ENCODE assay signal across 20 cellular contexts in genomic region chr18:55534996-55535395, GRCh38. TPM values are rescaled to one million over a fixed set of nuclear protein-coding genes. Genes with fewer than 3 reads are reported as not detected.
A peak's percentile ranks its signal among the peaks of the same experiment; 100 is the strongest.
DNase-seq lines count a peak whose midpoint lies in the region; ATAC-seq, FAIRE-seq and TF ChIP-seq lines count a peak whose summit lies in the region.
"Had no signal": no experiment of that assay in that cellular context is flagged by ENCODE, and none has a peak within 500 bp of the region (broad histone marks: within the 10 kb centered on the region; RNA-seq: fewer than 3 reads in every experiment).

No MANE protein-coding gene starts in this region.

- in situ Hi-C loops in ACHN (cut with HindIII; ENCODE audit: low pct_ligation_motif_present, low pct_unique_long_range_greater_than_20kb, low sequenced_read_pairs) = no loop called here

- peak overlapping the region; percentile 64; the same call in 1 of the 2 replicates for H3K27ac ChIP-seq in MM.1S (ENCODE audit: low read length)
- H3K27ac ChIP-seq: PC-9 had no signal

- H3K27me3 ChIP-seq in MM.1S (replicated peaks; ENCODE audit: insufficient read depth, low read length) = no peaks in the 10 kb centered on the region
- H3K27me3 ChIP-seq in MG63 = no peaks in the 10 kb centered on the region
- H3K27me3 ChIP-seq in Caco-2 (replicated peaks; ENCODE audit: control insufficient read depth, insufficient read depth, low read length) = no peaks in the 10 kb centered on the region

- H3K4me2 ChIP-seq in MM.1S (ENCODE audit: low read depth, low read length) = peak overlapping the region; percentile 57
- H3K4me2 ChIP-seq: PC-9 had no signal

- intact Hi-C loops in activated B cell treated with CpG ODN at 0.5 μM for 24 hours (cut with micrococcal nuclease) (no loop called here), Caco-2 (cut with micrococcal nuclease; ENCODE audit: unreplicated experiment) (no loop called here)

- POLR2A ChIA-PET in activated B cell treated with CpG ODN at 0.5 μM for 24 hours (lab: Charles Lee) (no interaction called here), Caco-2 (lab: Charles Lee) (no interaction called here)

- no peaks in the 10 kb centered on the region for H3K36me3 ChIP-seq in MM.1S (replicated peaks; ENCODE audit: insufficient read depth, low read length)
- H3K36me3 ChIP-seq in MG63 = no peaks in the 10 kb centered on the region; the same call in 1 of the 2 replicates
- no peaks in the 10 kb centered on the region for H3K36me3 ChIP-seq in Caco-2 (ENCODE audit: control insufficient read depth, insufficient read depth, low read length)

- CTCF ChIA-PET in activated B cell treated with CpG ODN at 0.5 μM for 24 hours (lab: Charles Lee) (no interaction called here), Caco-2 (lab: Charles Lee) (no interaction called here)

- H2AFZ ChIP-seq in MM.1S (ENCODE audit: low read length) = no peak overlapping the region
- H2AFZ ChIP-seq: PC-9 had no signal

- no peaks in the 10 kb centered on the region for H4K20me1 ChIP-seq in MM.1S (ENCODE audit: insufficient read depth, low read length)

- no TSS peak for BruUV-seq in Caco-2 (replicated peaks; lab: Mats Ljungman, UMichigan)

- DNase-seq in GM12891 (ENCODE audit: insufficient read length, low spot score) = no peak
- no peak for DNase-seq in MM.1S
- no peak for DNase-seq in activated B cell treated with CpG ODN at 0.5 μM for 24 hours
- DNase-seq in fibroblast of mammary gland (ENCODE audit: low read depth) = peak; percentile 31
- DNase-seq in MG63 = no peak
- no peak for DNase-seq in ACHN
- DNase-seq in Caco-2 = no peak
- DNase-seq in HuH-7 (ENCODE audit: low spot score) = no peak
- DNase-seq: CD4-positive, CD25-positive, alpha-beta regulatory T cell; DMS79; GOT3; NCI-H1105; NCI-H146; NCI-H2081; NCI-H2171 treated with DMSO at 0.1 percent for 48 hours; NCI-H524 treated with DMSO at 0.1 percent for 48 hours; PC-9; RPMI8226; SHP77 had no signal

- H3K9me3 ChIP-seq in MM.1S (replicated peaks; ENCODE audit: insufficient read depth, low read length) = no peaks in the 10 kb centered on the region
- peaks cover 10% of the 10 kb centered on the region for H3K9me3 ChIP-seq in MG63
- no peaks in the 10 kb centered on the region for H3K9me3 ChIP-seq in Caco-2

- no peak for TF ChIP-seq POLR2A in GM12891 (IDR thresholded peaks at IDR 0.05; ENCODE audit: low read depth, low read length)

- H3K4me3 Mint-ChIP-seq in activated B cell treated with CpG ODN at 0.5 μM for 24 hours (no peak overlapping the region), Caco-2 (ENCODE audit: unreplicated experiment) (no peak overlapping the region)
- H3K4me3 Mint-ChIP-seq: CD4-positive, CD25-positive, alpha-beta regulatory T cell had no signal

- no peaks in the 10 kb centered on the region for H3K9me3 Mint-ChIP-seq in activated B cell treated with CpG ODN at 0.5 μM for 24 hours
- no peaks in the 10 kb centered on the region for H3K9me3 Mint-ChIP-seq in Caco-2 (ENCODE audit: unreplicated experiment)

- no peaks in the 10 kb centered on the region for H3K9me2 ChIP-seq in MM.1S (replicated peaks; ENCODE audit: insufficient read depth, low read length)

- H3K27me3 Mint-ChIP-seq in activated B cell treated with CpG ODN at 0.5 μM for 24 hours (no peaks in the 10 kb centered on the region), Caco-2 (ENCODE audit: insufficient read depth, unreplicated experiment) (no peaks in the 10 kb centered on the region)
- H3K27me3 Mint-ChIP-seq: CD4-positive, CD25-positive, alpha-beta regulatory T cell had no signal

- H3K4me3 ChIP-seq in MM.1S (ENCODE audit: low read length) (peak overlapping the region; percentile 32), fibroblast of mammary gland (ENCODE audit: control insufficient read depth, low read depth, low read length) (no peak overlapping the region), MG63 (no peak overlapping the region), Caco-2 (ENCODE audit: low read depth, low read length) (no peak overlapping the region)
- H3K4me3 ChIP-seq: PC-9 had no signal

- H3K4me1 ChIP-seq in MM.1S (ENCODE audit: low read length) (peaks cover 16% of the 10 kb centered on the region), Caco-2 (peaks cover 5% of the 10 kb centered on the region)

- FAIRE-seq in GM12891 (lab: Jason Lieb, UNC) = peak; percentile 82
- FAIRE-seq: A204.1 had no signal

- no peak overlapping the region for H3K9ac ChIP-seq in MM.1S (ENCODE audit: low read length)

- H3F3A ChIP-seq in MM.1S (ENCODE audit: insufficient read depth, low read length) = peaks cover 9% of the 10 kb centered on the region

- H3K4me1 Mint-ChIP-seq in activated B cell treated with CpG ODN at 0.5 μM for 24 hours = peaks cover 9% of the 10 kb centered on the region
- H3K4me1 Mint-ChIP-seq in Caco-2 (ENCODE audit: low read depth, unreplicated experiment) = peaks cover 15% of the 10 kb centered on the region
- H3K4me1 Mint-ChIP-seq: CD4-positive, CD25-positive, alpha-beta regulatory T cell had no signal

- ATAC-seq in activated B cell treated with CpG ODN at 0.5 μM for 24 hours (ENCODE audit: low read depth) = no peak

- TF ChIP-seq CTCF in MM.1S (IDR thresholded peaks at IDR 0.05; ENCODE audit: low read length) = no peak
- TF ChIP-seq CTCF in activated B cell treated with CpG ODN at 0.5 μM for 24 hours (IDR thresholded peaks at IDR 0.05) = no peak
- TF ChIP-seq CTCF in fibroblast of mammary gland (conservative IDR thresholded peaks at IDR 0.05; ENCODE audit: control insufficient read depth, insufficient read depth, low read depth, low read length) = no peak
- TF ChIP-seq CTCF in Caco-2 (IDR thresholded peaks at IDR 0.05; ENCODE audit: insufficient read depth in 1 of 2, low read depth in 1 of 2, low read length in 1 of 2, severe bottlenecking in 1 of 2, unreplicated experiment in 1 of 2) = no peak

- no peaks in the 10 kb centered on the region for H3K79me2 ChIP-seq in MM.1S (ENCODE audit: low read length)

- peak overlapping the region; percentile 4 for H3K27ac Mint-ChIP-seq in activated B cell treated with CpG ODN at 0.5 μM for 24 hours
- no peak overlapping the region for H3K27ac Mint-ChIP-seq in Caco-2 (ENCODE audit: unreplicated experiment)
- H3K27ac Mint-ChIP-seq: CD4-positive, CD25-positive, alpha-beta regulatory T cell had no signal

- H3K36me3 Mint-ChIP-seq in activated B cell treated with CpG ODN at 0.5 μM for 24 hours (ENCODE audit: low read depth) (no peaks in the 10 kb centered on the region), Caco-2 (ENCODE audit: insufficient read depth, unreplicated experiment) (no peaks in the 10 kb centered on the region)
- H3K36me3 Mint-ChIP-seq: CD4-positive, CD25-positive, alpha-beta regulatory T cell had no signal

TF ChIP-seq in GM12891, 5 proteins besides CTCF, POLR2A, EP300 and RAD21:
- TF ChIP-seq POLR2AphosphoS5 (IDR thresholded peaks at IDR 0.05; ENCODE audit: low read depth, low read length) = no peak

RNA-seq across cellular contexts. Expression of gene TCF4, which starts 53.0 kb away (rescaled TPM):
- 23.4 TPM for polyA plus RNA-seq in GM12891 (2012; ENCODE audit: low read depth, missing spikeins)
- total RNA-seq in activated B cell treated with CpG ODN at 0.5 μM for 24 hours = 230 and 270 TPM in 2 replicates
- total RNA-seq in MG63 (2014; rRNA removed; shearing (Covaris generic); ENCODE audit: low replicate concordance) = 20.3 and 43.1 TPM in 2 replicates
- 93.7 and 103 TPM in 2 replicates for total RNA-seq in Caco-2 (2022)
